Comparison of ENCODE assay signal across 16 cellular contexts in the genomic region with DNA sequence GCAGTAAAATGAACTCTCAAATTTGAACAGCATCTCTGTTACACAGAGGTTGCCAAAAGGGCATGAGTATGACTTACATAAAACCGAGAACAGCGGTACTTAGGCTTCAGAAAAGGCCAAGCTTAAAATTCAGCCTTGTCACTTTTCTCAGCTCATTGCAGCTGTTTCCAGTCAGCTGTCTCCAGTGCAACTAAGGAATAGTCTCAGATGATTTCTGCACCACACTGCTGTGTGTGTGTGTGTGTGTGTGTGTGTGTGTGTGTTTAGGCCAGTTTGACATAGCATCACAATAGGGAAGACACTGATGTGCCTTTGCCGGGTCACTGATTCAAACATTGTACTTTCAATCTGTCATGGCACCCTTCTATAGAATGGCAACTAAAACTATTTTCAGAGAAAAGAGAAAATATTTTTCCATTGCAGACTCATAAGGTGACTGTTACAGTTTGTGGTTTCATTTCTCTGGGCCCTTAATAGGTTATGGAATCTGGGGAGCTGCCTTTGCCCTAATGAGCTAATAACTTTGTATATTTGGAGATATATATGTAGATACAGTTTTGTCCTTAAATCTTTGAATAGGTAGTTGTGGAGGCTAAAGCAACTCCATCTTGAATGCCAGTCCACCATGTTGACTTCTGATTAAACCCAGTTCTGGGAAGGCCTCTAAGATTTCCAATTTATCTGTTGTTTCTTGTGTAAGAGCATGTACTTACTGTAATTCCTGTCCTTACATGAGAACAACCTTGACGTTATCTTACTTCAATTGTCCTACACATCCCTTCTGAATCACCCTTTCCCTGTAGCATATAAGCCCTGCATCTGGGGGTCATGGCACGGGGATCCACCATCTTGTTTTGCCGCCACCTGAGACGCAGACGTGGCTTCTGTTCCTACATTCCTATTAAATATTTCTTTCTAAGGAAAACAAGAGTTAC. TPM values are rescaled to one million over a fixed set of nuclear protein-coding genes. Genes with fewer than 3 reads are reported as not detected.
DNase-seq lines count a peak whose midpoint lies in the region; ATAC-seq and TF ChIP-seq lines count a peak whose summit lies in the region.
"Had no signal": no experiment of that assay in that cellular context is flagged by ENCODE, and none has a peak within 500 bp of the region (broad histone marks: within the 10 kb centered on the region; RNA-seq: fewer than 3 reads in every experiment).

No MANE protein-coding gene starts in this region.

- H3K9me3 Mint-ChIP-seq in activated CD4-positive, alpha-beta T cell treated with anti-CD3 and anti-CD28 coated beads for 36 hours (ENCODE audit: low read depth): no peaks in the 10 kb centered on the region
- H3K9me3 Mint-ChIP-seq in osteocyte (ENCODE audit: unreplicated experiment): no peaks in the 10 kb centered on the region
- H3K9me3 Mint-ChIP-seq: neural crest cell had no signal

- POLR2A ChIA-PET in activated CD4-positive, alpha-beta T cell treated with anti-CD3 and anti-CD28 coated beads for 36 hours (lab: Charles Lee): interaction anchor here (0.6 to 1.0 kb wide), 3 partner anchors 151 to 562 kb away, joined by 3 to 6 read pairs (median 3); no protein-coding TSS in a partner anchor

- ATAC-seq in activated CD4-positive, alpha-beta T cell treated with anti-CD3 and anti-CD28 coated beads for 36 hours: peak; percentile 20
- no peak for ATAC-seq in GM18858 (IDR thresholded peaks at IDR 0.05; ENCODE audit: unreplicated experiment)

- no peaks in the 10 kb centered on the region for H3K27me3 ChIP-seq in brain microvascular endothelial cell (replicated peaks)
- H3K27me3 ChIP-seq: colonic mucosa had no signal

- peaks cover 50% of the 10 kb centered on the region for H3K4me1 Mint-ChIP-seq in activated CD4-positive, alpha-beta T cell treated with anti-CD3 and anti-CD28 coated beads for 36 hours
- H3K4me1 Mint-ChIP-seq in osteocyte (ENCODE audit: unreplicated experiment): peaks cover 47% of the 10 kb centered on the region

- H3K4me3 Mint-ChIP-seq in activated CD4-positive, alpha-beta T cell treated with anti-CD3 and anti-CD28 coated beads for 36 hours: no peak overlapping the region
- no peak overlapping the region for H3K4me3 Mint-ChIP-seq in osteocyte (ENCODE audit: unreplicated experiment)
- H3K4me3 Mint-ChIP-seq: neural crest cell had no signal

- no peak overlapping the region for H3K4me3 ChIP-seq in brain microvascular endothelial cell (ENCODE audit: low read depth, low read length)
- H3K4me3 ChIP-seq: colonic mucosa had no signal

- peak overlapping the region; percentile 70 for H3K27ac Mint-ChIP-seq in activated CD4-positive, alpha-beta T cell treated with anti-CD3 and anti-CD28 coated beads for 36 hours
- H3K27ac Mint-ChIP-seq in osteocyte (ENCODE audit: unreplicated experiment): peak overlapping the region; percentile 59

- in situ Hi-C loops in brain microvascular endothelial cell (cut with HindIII; ENCODE audit: low pct_ligation_motif_present, low sequenced_read_pairs): no loop called here

- H3K27ac ChIP-seq in brain microvascular endothelial cell (peak overlapping the region; percentile 73), substantia nigra (ENCODE audit: low read depth, low read length, poor library complexity, severe bottlenecking) (no peak overlapping the region)
- H3K27ac ChIP-seq: colonic mucosa had no signal

- no peaks in the 10 kb centered on the region for H3K36me3 ChIP-seq in brain microvascular endothelial cell (replicated peaks)
- H3K36me3 ChIP-seq: colonic mucosa had no signal

- no peaks in the 10 kb centered on the region for H3K27me3 Mint-ChIP-seq in activated CD4-positive, alpha-beta T cell treated with anti-CD3 and anti-CD28 coated beads for 36 hours
- H3K27me3 Mint-ChIP-seq in osteocyte (ENCODE audit: unreplicated experiment): no peaks in the 10 kb centered on the region

- TF ChIP-seq CTCF in brain microvascular endothelial cell (IDR thresholded peaks at IDR 0.05; ENCODE audit: low read depth, low read length, missing control alignments): no peak
- no peak for TF ChIP-seq CTCF in osteocyte (IDR thresholded peaks at IDR 0.05)

- peaks cover 13% of the 10 kb centered on the region for H3K36me3 Mint-ChIP-seq in activated CD4-positive, alpha-beta T cell treated with anti-CD3 and anti-CD28 coated beads for 36 hours (ENCODE audit: low read depth)
- peaks cover 5% of the 10 kb centered on the region for H3K36me3 Mint-ChIP-seq in osteocyte (ENCODE audit: unreplicated experiment)

- CTCF ChIA-PET in activated CD4-positive, alpha-beta T cell treated with anti-CD3 and anti-CD28 coated beads for 36 hours (lab: Charles Lee): interaction anchor here (0.7 to 1.6 kb wide), 7 partner anchors 10 to 316 kb away, joined by 4 to 8 read pairs (median 4); no protein-coding TSS in a partner anchor

- intact Hi-C loops in activated CD4-positive, alpha-beta T cell treated with anti-CD3 and anti-CD28 coated beads for 36 hours (cut with DNase I, micrococcal nuclease): no loop called here

- DNase-seq in activated CD4-positive, alpha-beta T cell treated with anti-CD3 and anti-CD28 coated beads for 36 hours: no peak
- no peak for DNase-seq in activated CD4-positive, alpha-beta T cell treated with anti-CD3 and anti-CD28 coated beads for 4 hours
- DNase-seq in OCI-M1 (lab: John Stamatoyannopoulos, UW): peak; percentile 9
- no peak for DNase-seq in brain microvascular endothelial cell
- DNase-seq in osteocyte (ENCODE audit: extremely low spot score, unreplicated experiment): no peak
- DNase-seq in NCI-H446 treated with DMSO at 0.1 percent for 48 hours (lab: John Stamatoyannopoulos, UW): no peak
- DNase-seq in substantia nigra (lab: John Stamatoyannopoulos, UW): no peak
- DNase-seq: colonic mucosa; DMS79 treated with DMSO at 0.1 percent for 48 hours; MM.1S; NCI-H774; retina; stimulated activated CD4-positive, alpha-beta T cell treated with anti-CD3 and anti-CD28 coated beads, Interleukin-2, amount 100 ng/mL, for 24 hours; trophoblast cell had no signal

RNA-seq across cellular contexts. Expression of gene LSM11, which starts 4.5 kb away (rescaled TPM):
- total RNA-seq in activated CD4-positive, alpha-beta T cell treated with anti-CD3 and anti-CD28 coated beads for 36 hours: 1 to 10 TPM; 6.2 to 8.0 TPM
- 7.2 TPM in 2 replicates for total RNA-seq in osteocyte

RNA-seq across cellular contexts. Expression of gene THG1L, which starts 16.8 kb away (rescaled TPM):
- total RNA-seq in activated CD4-positive, alpha-beta T cell treated with anti-CD3 and anti-CD28 coated beads for 36 hours: 10 to 100 TPM; 29.9 to 33.8 TPM
- total RNA-seq in osteocyte: 14.6 and 15.6 TPM in 2 replicates
